8 cellular contexts compared by ENCODE assay signal in the genomic region with DNA sequence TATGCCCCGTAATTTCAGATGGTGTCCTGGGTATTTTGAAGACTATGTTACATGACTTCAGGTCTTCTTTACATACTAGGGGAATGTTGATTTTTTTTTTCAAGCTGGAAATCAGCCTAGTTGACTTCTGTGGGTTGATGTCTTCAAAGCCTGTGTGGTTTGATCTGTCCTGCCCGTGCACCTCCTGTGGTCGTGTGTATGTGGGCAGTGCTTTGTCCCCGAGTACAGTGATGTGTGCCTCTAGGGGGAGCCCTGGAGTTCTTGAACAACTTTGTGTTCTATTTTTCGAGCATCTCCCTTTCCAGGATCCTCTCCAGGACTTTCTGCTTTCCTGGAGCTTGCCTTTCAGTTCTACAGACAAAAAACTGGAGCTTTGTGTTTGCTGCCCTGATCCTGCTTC. TPM values are rescaled to one million over a fixed set of nuclear protein-coding genes. Genes with fewer than 3 reads are reported as not detected.
A peak's percentile ranks its signal among the peaks of the same experiment; 100 is the strongest.
DNase-seq lines count a peak whose midpoint lies in the region; ATAC-seq, FAIRE-seq and TF ChIP-seq lines count a peak whose summit lies in the region.

No MANE protein-coding gene starts in this region.

- no peak overlapping the region for H3K27ac ChIP-seq in upper lobe of left lung

- no peak for FAIRE-seq in RCC 7860 (lab: Jason Lieb, UNC)

- H3K9me3 ChIP-seq in upper lobe of left lung, result peaks cover 0 to 15% (median 6%) of the 10 kb centered on the region in 4 donors

- intact Hi-C loops in Right ventricle myocardium superior (cut with DNase I), result no loop called here

- TF ChIP-seq EP300 in upper lobe of left lung (IDR thresholded peaks at IDR 0.05), result no peak

- no peaks in the 10 kb centered on the region for H3K27me3 ChIP-seq in upper lobe of left lung

- TF ChIP-seq CTCF in upper lobe of left lung (IDR thresholded peaks at IDR 0.05), result peak in 4 of 6 experiments; percentile 8 to 45 (median 40)

- ATAC-seq in Right ventricle myocardium superior (ENCODE audit: poor library complexity) (peak; percentile 47), upper lobe of left lung (ENCODE audit: low FRiP score in 2 of 2) (peak in 1 of 2 donors; percentile 58), GM21723 (IDR thresholded peaks at IDR 0.05; ENCODE audit: unreplicated experiment) (no peak), HG03139 (IDR thresholded peaks at IDR 0.05; ENCODE audit: unreplicated experiment) (no peak)

- DNase-seq in stimulated activated CD4-positive, alpha-beta T cell treated with anti-CD3 and anti-CD28 coated beads, Interleukin-1b, Interleukin-23, amount 100 ng/mL, for 48 hours, result peak; percentile 21
- no peak for DNase-seq in stimulated activated CD4-positive, alpha-beta T cell treated with anti-CD3 and anti-CD28 coated beads, Interleukin-12 subunit alpha, Interleukin-12 subunit beta, amount 100 ng/mL, for 4 hours
- peak; percentile 26 for DNase-seq in RCC 7860 (ENCODE audit: low spot score)
- no peak for DNase-seq in Right ventricle myocardium superior
- no peak for DNase-seq in upper lobe of left lung
- no peak for DNase-seq in nucleus accumbens (lab: John Stamatoyannopoulos, UW)

- TF ChIP-seq POLR2A in upper lobe of left lung (IDR thresholded peaks at IDR 0.05), result no peak

- H3K4me1 ChIP-seq in upper lobe of left lung, result no peaks in the 10 kb centered on the region

- WGBS in upper lobe of left lung, 2 donors, result 46 to 53% methylated on average over 5 of the region's 5 CpGs

- H3K4me3 ChIP-seq in upper lobe of left lung, result no peak overlapping the region

- H3K36me3 ChIP-seq in upper lobe of left lung, result peaks cover 0 to 27% (median 15%) of the 10 kb centered on the region in 4 donors

RNA-seq across cellular contexts. Expression of a gene that starts 28.9 kb away (rescaled TPM):
- total RNA-seq in Right ventricle myocardium superior, result 316 TPM
- 100 to 1,000 TPM in 1 of 6 donors, 10 to 100 TPM in 5; 15.7 to 160 (median 47.0) TPM for total RNA-seq in upper lobe of left lung

Comparison
In these comparisons a context has a peak if more than half of its experiments do, and no peak if none do; other contexts are left out.
1. DNase-seq: peak in stimulated activated CD4-positive, alpha-beta T cell treated with anti-CD3 and anti-CD28 coated beads, Interleukin-1b, Interleukin-23, amount 100 ng/mL, for 48 hours (single experiment) and RCC 7860 (single experiment); none in stimulated activated CD4-positive, alpha-beta T cell treated with anti-CD3 and anti-CD28 coated beads, Interleukin-12 subunit alpha, Interleukin-12 subunit beta, amount 100 ng/mL, for 4 hours (single experiment), Right ventricle myocardium superior (single experiment), upper lobe of left lung (0 of 2) and nucleus accumbens (0 of 56).